5 cellular contexts compared by ENCODE assay signal in genomic region chr5:175913835-175914672, GRCh38. TPM values are rescaled to one million over a fixed set of nuclear protein-coding genes. Genes with fewer than 3 reads are reported as not detected.
"Had no signal": no experiment of that assay in that cellular context is flagged by ENCODE, and none has a peak within 500 bp of the region (broad histone marks: within the 10 kb centered on the region; RNA-seq: fewer than 3 reads in every experiment).

No MANE protein-coding gene starts in this region.

RNA-seq across cellular contexts. Expression of gene CPLX2, which starts 42.7 kb away (rescaled TPM):
- total RNA-seq: activated naive CD4-positive, alpha-beta T cell treated with anti-CD3 and anti-CD28 coated beads for 36 hours; activated T-helper 17 cell treated with anti-CD3 and anti-CD28 coated beads, Interleukin-2, amount 50 U/mL, for 72 hours; OCI-LY7; SJSA1; T-helper 1 cell treated with Interleukin-12 subunit alpha and Interleukin-12 subunit beta and Interleukin-4 antibody, amounts not matched to agents 30 ng/mL and 1 ng/mL, for 36 hours had no signal
